ENCODE assay signal across 19 cellular contexts in the genomic region with DNA sequence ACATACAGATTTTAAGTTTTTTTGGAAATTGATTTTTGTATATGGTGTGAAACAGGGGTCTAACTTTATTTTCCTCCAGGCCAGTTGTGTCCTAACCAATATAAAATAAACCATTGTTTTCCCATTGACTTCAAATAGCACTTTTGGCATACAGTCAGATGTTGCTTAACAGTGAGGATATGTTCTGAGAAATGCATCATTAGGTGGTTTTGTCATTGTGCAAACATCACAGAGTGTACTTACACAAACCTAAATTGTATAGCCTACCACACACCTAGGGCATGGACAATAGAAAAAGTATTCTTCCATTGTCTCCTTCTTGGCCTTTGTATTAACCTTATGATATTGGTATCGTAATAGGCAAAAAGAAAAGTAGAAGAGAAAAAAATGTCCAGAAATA. TPM values are rescaled to one million over a fixed set of nuclear protein-coding genes. Genes with fewer than 3 reads are reported as not detected.
DNase-seq lines count a peak whose midpoint lies in the region; ATAC-seq, FAIRE-seq and TF ChIP-seq lines count a peak whose summit lies in the region.
"Had no signal": no experiment of that assay in that cellular context is flagged by ENCODE, and none has a peak within 500 bp of the region (broad histone marks: within the 10 kb centered on the region; RNA-seq: fewer than 3 reads in every experiment).

No MANE protein-coding gene starts in this region.

- no peak for FAIRE-seq in A549 (lab: Jason Lieb, UNC)
- FAIRE-seq: small intestine had no signal

- H3K4me3 ChIP-seq in A549 (no peak overlapping the region), astrocyte of the cerebellum (ENCODE audit: low read depth, low read length) (no peak overlapping the region), smooth muscle cell (no peak overlapping the region), brain microvascular endothelial cell (ENCODE audit: low read depth, low read length) (no peak overlapping the region)

- no peak for TF ChIP-seq CTCF in A549 (IDR thresholded peaks at IDR 0.05)
- no peak for TF ChIP-seq CTCF in astrocyte of the cerebellum (IDR thresholded peaks at IDR 0.05; ENCODE audit: low read depth, low read length, missing control alignments)
- TF ChIP-seq CTCF in smooth muscle cell (IDR thresholded peaks at IDR 0.05; ENCODE audit: borderline replicate concordance, insufficient read depth, poor library complexity, severe bottlenecking): no peak
- no peak for TF ChIP-seq CTCF in brain microvascular endothelial cell (IDR thresholded peaks at IDR 0.05; ENCODE audit: low read depth, low read length, missing control alignments)

- WGBS in A549 (ENCODE audit: missing lambda C conversion rate): 38% methylated on average over 1 of the region's 1 CpG
- 97% methylated on average over 1 of the region's 1 CpG for WGBS in smooth muscle cell (ENCODE audit: low lambda C conversion rate)

- H4K20me1 ChIP-seq in smooth muscle cell (ENCODE audit: low read depth): no peaks in the 10 kb centered on the region

- no peak for TF ChIP-seq POLR2A in A549 (IDR thresholded peaks at IDR 0.05; ENCODE audit: low read length)

- no peaks in the 10 kb centered on the region for H3F3A ChIP-seq in smooth muscle cell (ENCODE audit: low read depth)

- DNase-seq in A549 (ENCODE audit: low read depth in 1 of 2, low spot score in 1 of 2): peak in 1 of 2 experiments; percentile 44
- peak; percentile 27 for DNase-seq in M059J (ENCODE audit: low read depth)
- peak; percentile 20 for DNase-seq in astrocyte of the cerebellum (ENCODE audit: low read depth)
- DNase-seq in foreskin melanocyte: peak; percentile 35
- DNase-seq in NCI-H510A treated with DMSO at 0.1 percent for 48 hours (lab: John Stamatoyannopoulos, UW): no peak
- DNase-seq in smooth muscle cell (lab: John Stamatoyannopoulos, UW; ENCODE audit: unreplicated experiment): no peak
- DNase-seq in NCI-H524 treated with DMSO at 0.1 percent for 48 hours (lab: John Stamatoyannopoulos, UW): no peak
- no peak for DNase-seq in brain microvascular endothelial cell
- DNase-seq: activated CD4-positive, alpha-beta T cell treated with anti-CD3 and anti-CD28 coated beads, Interleukin-2, amount 50 U/mL, for 4 hours; activated naive CD8-positive, alpha-beta T cell treated with anti-CD3 and anti-CD28 coated beads for 36 hours; activated T-cell treated with anti-CD3 and anti-CD28 coated beads, Interleukin-2, amount 50 U/mL, for 4 hours; Caco-2; NCI-H446; nucleus accumbens; small intestine; stimulated activated naive B cell treated with anti-CD40 and anti-IgM and Interleukin-4, amounts not matched to agents 10 μg/mL and 1 μg/mL and 100 μg/mL, for 72 hours had no signal

- peaks cover 10% of the 10 kb centered on the region for H3K27me3 ChIP-seq in smooth muscle cell (ENCODE audit: low read depth)
- H3K27me3 ChIP-seq in brain microvascular endothelial cell (replicated peaks): no peaks in the 10 kb centered on the region

- H3K4me2 ChIP-seq in A549 (peak overlapping the region; percentile 56; the same call in 2 of the 3 replicates), smooth muscle cell (no peak overlapping the region)

- H3K4me1 ChIP-seq in A549 (peaks cover 15% of the 10 kb centered on the region), smooth muscle cell (ENCODE audit: low read depth) (no peaks in the 10 kb centered on the region)
- H3K4me1 ChIP-seq: Caco-2 had no signal

- ATAC-seq in A549: peak in 1 of 2 experiments; percentile 29; a peak in 1 of 6 replicates
- ATAC-seq: activated T-cell treated with anti-CD3 and anti-CD28 coated beads, Interleukin-2, amount 50 U/mL, for 4 hours; HCT116; SK-N-SH treated with all-trans-retinoic acid at 6 μM for 48 hours; stimulated activated naive B cell treated with anti-CD40 and anti-IgM and Interleukin-4, amounts not matched to agents 10 μg/mL and 1 μg/mL and 100 μg/mL, for 72 hours had no signal

- CTCF ChIA-PET in A549 (lab: Yijun Ruan, JAX): interaction anchor here (1.1 to 1.7 kb wide), 3 partner anchors 15 to 347 kb away, joined by 5 to 6 read pairs (median 5); no protein-coding TSS in a partner anchor

- no peak overlapping the region for H3K9ac ChIP-seq in smooth muscle cell (ENCODE audit: low read depth)

- H3K79me2 ChIP-seq in smooth muscle cell (ENCODE audit: low read depth): no peaks in the 10 kb centered on the region

- H3K36me3 ChIP-seq in smooth muscle cell (ENCODE audit: low read depth) (no peaks in the 10 kb centered on the region), brain microvascular endothelial cell (replicated peaks) (no peaks in the 10 kb centered on the region)

- in situ Hi-C loops in astrocyte of the cerebellum (cut with HindIII; ENCODE audit: low sequenced_read_pairs): loop anchor here (5.0 kb wide), 2 partner anchors 40 to 305 kb away; a partner anchor contains a TSS
- in situ Hi-C loops in brain microvascular endothelial cell (cut with HindIII; ENCODE audit: low pct_ligation_motif_present, low sequenced_read_pairs): no loop called here

- no peak overlapping the region for H2AFZ ChIP-seq in smooth muscle cell (ENCODE audit: low read depth)

- POLR2A ChIA-PET in A549 (lab: Yijun Ruan, JAX): no interaction called here

- H3K27ac ChIP-seq in A549: peak overlapping the region in 1 of 2 experiments; percentile 51; a peak in 1 of 6 replicates
- no peak overlapping the region for H3K27ac ChIP-seq in smooth muscle cell (ENCODE audit: low read depth)
- no peak overlapping the region for H3K27ac ChIP-seq in brain microvascular endothelial cell

- TF ChIP-seq RAD21 in A549 (conservative IDR thresholded peaks at IDR 0.05 in 1 of 2, IDR thresholded peaks at IDR 0.05 in 1 of 2): no peak

- H3K9me3 ChIP-seq in A549: no peaks in the 10 kb centered on the region
- no peaks in the 10 kb centered on the region for H3K9me3 ChIP-seq in smooth muscle cell (replicated peaks; ENCODE audit: low read depth)
- H3K9me3 ChIP-seq: Caco-2 had no signal

- TF ChIP-seq EP300 in A549 (IDR thresholded peaks at IDR 0.05): no peak

TF ChIP-seq in A549, 52 proteins besides CTCF, POLR2A, EP300 and RAD21:
- TF ChIP-seq SMC3 (IDR thresholded peaks at IDR 0.05) (no peak), RCOR1 (IDR thresholded peaks at IDR 0.05; ENCODE audit: low read depth, low read length) (no peak), KDM5A (IDR thresholded peaks at IDR 0.05) (no peak), NPAS2 (CRISPR knock-in tag; IDR thresholded peaks at IDR 0.05; ENCODE audit: borderline replicate concordance) (no peak), EHMT2 (IDR thresholded peaks at IDR 0.05; ENCODE audit: low read depth) (no peak), KDM1A (IDR thresholded peaks at IDR 0.05; ENCODE audit: low read depth) (no peak), BHLHE40 (IDR thresholded peaks at IDR 0.05; ENCODE audit: low read depth, low read length) (no peak), CEBPB (IDR thresholded peaks at IDR 0.05) (peak; percentile 54 to 72), RNF2 (IDR thresholded peaks at IDR 0.05; ENCODE audit: borderline replicate concordance, low read depth) (no peak), HDAC2 (IDR thresholded peaks at IDR 0.05) (no peak), FOSL2 (IDR thresholded peaks at IDR 0.05) (no peak), FOSL2 (CRISPR knock-in tag; IDR thresholded peaks at IDR 0.05) (peak; percentile 29; the same call in 1 of the 2 replicates)
TF ChIP-seq in A549: peak in this region for 2.

RNA-seq across cellular contexts. Expression of a gene that starts 37.4 kb away (rescaled TPM):
- 5.1 and 7.2 TPM in 2 replicates for polyA plus RNA-seq in A549 (2011; rRNA removed)
- 1.1 TPM in 2 replicates for polyA plus RNA-seq in A549 (2012; cell fraction: cytosol; rRNA removed)
- 2.0 and 2.2 TPM in 2 replicates for polyA plus RNA-seq in A549 (2012; cell fraction: nucleus; rRNA removed)
- polyA plus RNA-seq in A549 (2017; fragmentation: RNase III; extraction: RNeasy Plus Mini Kit Qiagen cat#74134 plus additional on column Dnase treatment): 0.96 to 1.2 TPM (median 1.1 TPM) in 3 replicates
- 13.3 and 16.9 TPM in 2 replicates for polyA minus RNA-seq in A549 (2011; rRNA and poly(A)+ RNA removed)
- 6.0 and 8.1 TPM in 2 replicates for total RNA-seq in M059J (2014; rRNA removed; shearing (Covaris generic))
- total RNA-seq in smooth muscle cell: 8.4 and 10.4 TPM in 2 replicates
- 4.5 and 5.6 TPM in 2 replicates for polyA plus RNA-seq in smooth muscle cell

RNA-seq across cellular contexts. Expression of a gene that starts 40.5 kb away (rescaled TPM):
- polyA plus RNA-seq in A549 (2011; rRNA removed): not detected in 2 replicates
- polyA plus RNA-seq in A549 (2012; cell fraction: cytosol; rRNA removed): not detected in 2 replicates
- polyA plus RNA-seq in A549 (2012; cell fraction: nucleus; rRNA removed): not detected in 2 replicates
- not detected in 3 replicates for polyA plus RNA-seq in A549 (2017; fragmentation: RNase III; extraction: RNeasy Plus Mini Kit Qiagen cat#74134 plus additional on column Dnase treatment)
- polyA minus RNA-seq in A549 (2011; rRNA and poly(A)+ RNA removed): not detected in 2 replicates
- not detected in 2 replicates for total RNA-seq in M059J (2014; rRNA removed; shearing (Covaris generic))
- not detected in 2 replicates for total RNA-seq in smooth muscle cell
- polyA plus RNA-seq in smooth muscle cell: not detected in 2 replicates
- total RNA-seq: activated naive CD8-positive, alpha-beta T cell treated with anti-CD3 and anti-CD28 coated beads for 36 hours; activated T-cell treated with anti-CD3 and anti-CD28 coated beads, Interleukin-2, amount 50 U/mL, for 4 hours; Caco-2 had no signal
- polyA plus RNA-seq: AG04450 had no signal

Comparison
In these comparisons a context has a peak if more than half of its experiments do, and no peak if none do; other contexts are left out.
1. DNase-seq: peak in M059J (single experiment), astrocyte of the cerebellum (single experiment) and foreskin melanocyte (single experiment); none in NCI-H510A treated with DMSO at 0.1 percent for 48 hours (single experiment), smooth muscle cell (single experiment), NCI-H524 treated with DMSO at 0.1 percent for 48 hours (single experiment) and brain microvascular endothelial cell (single experiment).